3 cellular contexts compared by ENCODE assay signal in the genomic region with DNA sequence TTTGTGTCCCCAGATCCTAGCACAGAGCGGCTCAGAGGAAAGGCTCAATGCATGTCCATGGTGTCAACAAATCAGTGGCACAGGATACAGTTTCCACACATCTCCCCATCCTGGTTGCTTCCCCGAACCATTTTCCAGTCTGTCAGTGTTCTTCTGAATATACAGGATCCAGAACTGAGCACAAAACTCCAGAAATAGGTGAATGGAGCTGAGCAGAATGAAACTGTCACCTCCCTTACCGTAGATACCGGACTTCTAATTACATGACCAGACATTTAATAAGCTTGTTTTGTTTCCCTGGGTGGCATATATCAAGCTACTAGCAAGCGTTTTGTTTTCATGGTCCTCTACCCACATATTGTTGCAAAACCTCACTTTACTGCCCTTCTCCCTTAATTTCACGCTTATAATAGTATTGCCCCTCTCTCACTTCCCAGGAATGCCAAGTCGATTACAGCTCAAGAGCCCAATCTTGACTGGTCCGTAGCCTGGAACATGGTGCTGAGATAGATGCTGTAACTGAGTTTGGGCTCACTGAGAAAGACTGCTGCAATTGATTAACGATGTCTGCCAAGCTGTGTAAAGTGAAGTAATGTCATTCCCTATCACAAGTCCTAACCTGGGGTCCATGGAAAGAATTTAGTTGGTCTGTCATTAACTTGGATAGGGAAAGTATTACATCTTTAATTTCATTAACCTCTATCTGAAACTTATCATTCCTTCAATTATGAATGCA.
TF ChIP-seq lines count a peak whose summit lies in the region.

No MANE protein-coding gene starts in this region.

TF ChIP-seq in SK-N-SH treated with all-trans-retinoic acid at 6 μM for 48 hours, 23 proteins besides CTCF, POLR2A, EP300 and RAD21:
- peak; percentile 59; the same call in 1 of the 2 replicates for TF ChIP-seq ZNF70 (CRISPR knock-in tag; IDR thresholded peaks at IDR 0.05)
- no peak for TF ChIP-seq ARNTL (CRISPR knock-in tag; IDR thresholded peaks at IDR 0.05; ENCODE audit: borderline replicate concordance, low read depth)

TF ChIP-seq in SK-N-SH, 30 proteins besides CTCF, POLR2A, EP300 and RAD21:
- TF ChIP-seq, protein P1, sequence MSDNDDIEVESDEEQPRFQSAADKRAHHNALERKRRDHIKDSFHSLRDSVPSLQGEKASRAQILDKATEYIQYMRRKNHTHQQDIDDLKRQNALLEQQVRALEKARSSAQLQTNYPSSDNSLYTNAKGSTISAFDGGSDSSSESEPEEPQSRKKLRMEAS (IDR thresholded peaks at IDR 0.05; ENCODE audit: low read depth) = no peak
- TF ChIP-seq POLR2AphosphoS5 (IDR thresholded peaks at IDR 0.05; ENCODE audit: low read depth, low read length) (no peak), JUND (IDR thresholded peaks at IDR 0.05) (no peak), TCF12 (IDR thresholded peaks at IDR 0.05) (no peak), GATA2 (CRISPR knock-in tag; IDR thresholded peaks at IDR 0.05) (no peak), TEAD4 (IDR thresholded peaks at IDR 0.05; ENCODE audit: borderline replicate concordance, insufficient read depth) (no peak), NRF1 (IDR thresholded peaks at IDR 0.05; ENCODE audit: low read depth, low read length) (no peak), SMC3 (IDR thresholded peaks at IDR 0.05; ENCODE audit: low read depth, low read length) (no peak)
- TF ChIP-seq, protein P2, sequence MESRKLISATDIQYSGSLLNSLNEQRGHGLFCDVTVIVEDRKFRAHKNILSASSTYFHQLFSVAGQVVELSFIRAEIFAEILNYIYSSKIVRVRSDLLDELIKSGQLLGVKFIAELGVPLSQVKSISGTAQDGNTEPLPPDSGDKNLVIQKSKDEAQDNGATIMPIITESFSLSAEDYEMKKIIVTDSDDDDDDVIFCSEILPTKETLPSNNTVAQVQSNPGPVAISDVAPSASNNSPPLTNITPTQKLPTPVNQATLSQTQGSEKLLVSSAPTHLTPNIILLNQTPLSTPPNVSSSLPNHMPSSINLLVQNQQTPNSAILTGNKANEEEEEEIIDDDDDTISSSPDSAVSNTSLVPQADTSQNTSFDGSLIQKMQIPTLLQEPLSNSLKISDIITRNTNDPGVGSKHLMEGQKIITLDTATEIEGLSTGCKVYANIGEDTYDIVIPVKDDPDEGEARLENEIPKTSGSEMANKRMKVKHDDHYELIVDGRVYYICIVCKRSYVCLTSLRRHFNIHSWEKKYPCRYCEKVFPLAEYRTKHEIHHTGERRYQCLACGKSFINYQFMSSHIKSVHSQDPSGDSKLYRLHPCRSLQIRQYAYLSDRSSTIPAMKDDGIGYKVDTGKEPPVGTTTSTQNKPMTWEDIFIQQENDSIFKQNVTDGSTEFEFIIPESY (IDR thresholded peaks at IDR 0.05; ENCODE audit: borderline replicate concordance, low read depth) = no peak
- TF ChIP-seq, protein P3, sequence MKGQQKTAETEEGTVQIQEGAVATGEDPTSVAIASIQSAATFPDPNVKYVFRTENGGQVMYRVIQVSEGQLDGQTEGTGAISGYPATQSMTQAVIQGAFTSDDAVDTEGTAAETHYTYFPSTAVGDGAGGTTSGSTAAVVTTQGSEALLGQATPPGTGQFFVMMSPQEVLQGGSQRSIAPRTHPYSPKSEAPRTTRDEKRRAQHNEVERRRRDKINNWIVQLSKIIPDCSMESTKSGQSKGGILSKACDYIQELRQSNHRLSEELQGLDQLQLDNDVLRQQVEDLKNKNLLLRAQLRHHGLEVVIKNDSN (IDR thresholded peaks at IDR 0.05; ENCODE audit: borderline replicate concordance, low read depth) = no peak

TF ChIP-seq in K562, 482 proteins besides CTCF, POLR2A, EP300 and RAD21:
- TF ChIP-seq, protein P4, sequence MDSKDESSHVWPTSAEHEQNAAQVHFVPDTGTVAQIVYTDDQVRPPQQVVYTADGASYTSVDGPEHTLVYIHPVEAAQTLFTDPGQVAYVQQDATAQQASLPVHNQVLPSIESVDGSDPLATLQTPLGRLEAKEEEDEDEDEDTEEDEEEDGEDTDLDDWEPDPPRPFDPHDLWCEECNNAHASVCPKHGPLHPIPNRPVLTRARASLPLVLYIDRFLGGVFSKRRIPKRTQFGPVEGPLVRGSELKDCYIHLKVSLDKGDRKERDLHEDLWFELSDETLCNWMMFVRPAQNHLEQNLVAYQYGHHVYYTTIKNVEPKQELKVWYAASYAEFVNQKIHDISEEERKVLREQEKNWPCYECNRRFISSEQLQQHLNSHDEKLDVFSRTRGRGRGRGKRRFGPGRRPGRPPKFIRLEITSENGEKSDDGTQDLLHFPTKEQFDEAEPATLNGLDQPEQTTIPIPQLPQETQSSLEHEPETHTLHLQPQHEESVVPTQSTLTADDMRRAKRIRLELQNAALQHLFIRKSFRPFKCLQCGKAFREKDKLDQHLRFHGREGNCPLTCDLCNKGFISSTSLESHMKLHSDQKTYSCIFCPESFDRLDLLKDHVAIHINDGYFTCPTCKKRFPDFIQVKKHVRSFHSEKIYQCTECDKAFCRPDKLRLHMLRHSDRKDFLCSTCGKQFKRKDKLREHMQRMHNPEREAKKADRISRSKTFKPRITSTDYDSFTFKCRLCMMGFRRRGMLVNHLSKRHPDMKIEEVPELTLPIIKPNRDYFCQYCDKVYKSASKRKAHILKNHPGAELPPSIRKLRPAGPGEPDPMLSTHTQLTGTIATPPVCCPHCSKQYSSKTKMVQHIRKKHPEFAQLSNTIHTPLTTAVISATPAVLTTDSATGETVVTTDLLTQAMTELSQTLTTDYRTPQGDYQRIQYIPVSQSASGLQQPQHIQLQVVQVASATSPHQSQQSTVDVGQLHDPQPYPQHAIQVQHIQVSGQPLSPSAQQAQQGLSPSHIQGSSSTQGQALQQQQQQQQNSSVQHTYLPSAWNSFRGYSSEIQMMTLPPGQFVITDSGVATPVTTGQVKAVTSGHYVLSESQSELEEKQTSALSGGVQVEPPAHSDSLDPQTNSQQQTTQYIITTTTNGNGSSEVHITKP (IDR thresholded peaks at IDR 0.05; ENCODE audit: partially characterized antibody) = no peak
- TF ChIP-seq U2AF2 (optimal IDR thresholded peaks at IDR 0.05; ENCODE audit: low read depth, low read length) = no peak
- no peak for TF ChIP-seq FOXK1 (CRISPR knock-in tag; IDR thresholded peaks at IDR 0.05; ENCODE audit: borderline replicate concordance)
- TF ChIP-seq, protein P5, sequence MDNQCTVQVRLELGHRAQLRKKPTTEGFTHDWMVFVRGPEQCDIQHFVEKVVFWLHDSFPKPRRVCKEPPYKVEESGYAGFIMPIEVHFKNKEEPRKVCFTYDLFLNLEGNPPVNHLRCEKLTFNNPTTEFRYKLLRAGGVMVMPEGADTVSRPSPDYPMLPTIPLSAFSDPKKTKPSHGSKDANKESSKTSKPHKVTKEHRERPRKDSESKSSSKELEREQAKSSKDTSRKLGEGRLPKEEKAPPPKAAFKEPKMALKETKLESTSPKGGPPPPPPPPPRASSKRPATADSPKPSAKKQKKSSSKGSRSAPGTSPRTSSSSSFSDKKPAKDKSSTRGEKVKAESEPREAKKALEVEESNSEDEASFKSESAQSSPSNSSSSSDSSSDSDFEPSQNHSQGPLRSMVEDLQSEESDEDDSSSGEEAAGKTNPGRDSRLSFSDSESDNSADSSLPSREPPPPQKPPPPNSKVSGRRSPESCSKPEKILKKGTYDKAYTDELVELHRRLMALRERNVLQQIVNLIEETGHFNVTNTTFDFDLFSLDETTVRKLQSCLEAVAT (IDR thresholded peaks at IDR 0.05) = peak in 1 of 2 experiments; percentile 50; a peak in 1 of 4 replicates
- no peak for TF ChIP-seq SMARCA5 (IDR thresholded peaks at IDR 0.05)
- TF ChIP-seq SMARCB1 (IDR thresholded peaks at IDR 0.05; ENCODE audit: insufficient read length, low read depth) = no peak
- TF ChIP-seq ZNF212 (CRISPR knock-in tag; IDR thresholded peaks at IDR 0.05) = no peak
- TF ChIP-seq, protein P6, sequence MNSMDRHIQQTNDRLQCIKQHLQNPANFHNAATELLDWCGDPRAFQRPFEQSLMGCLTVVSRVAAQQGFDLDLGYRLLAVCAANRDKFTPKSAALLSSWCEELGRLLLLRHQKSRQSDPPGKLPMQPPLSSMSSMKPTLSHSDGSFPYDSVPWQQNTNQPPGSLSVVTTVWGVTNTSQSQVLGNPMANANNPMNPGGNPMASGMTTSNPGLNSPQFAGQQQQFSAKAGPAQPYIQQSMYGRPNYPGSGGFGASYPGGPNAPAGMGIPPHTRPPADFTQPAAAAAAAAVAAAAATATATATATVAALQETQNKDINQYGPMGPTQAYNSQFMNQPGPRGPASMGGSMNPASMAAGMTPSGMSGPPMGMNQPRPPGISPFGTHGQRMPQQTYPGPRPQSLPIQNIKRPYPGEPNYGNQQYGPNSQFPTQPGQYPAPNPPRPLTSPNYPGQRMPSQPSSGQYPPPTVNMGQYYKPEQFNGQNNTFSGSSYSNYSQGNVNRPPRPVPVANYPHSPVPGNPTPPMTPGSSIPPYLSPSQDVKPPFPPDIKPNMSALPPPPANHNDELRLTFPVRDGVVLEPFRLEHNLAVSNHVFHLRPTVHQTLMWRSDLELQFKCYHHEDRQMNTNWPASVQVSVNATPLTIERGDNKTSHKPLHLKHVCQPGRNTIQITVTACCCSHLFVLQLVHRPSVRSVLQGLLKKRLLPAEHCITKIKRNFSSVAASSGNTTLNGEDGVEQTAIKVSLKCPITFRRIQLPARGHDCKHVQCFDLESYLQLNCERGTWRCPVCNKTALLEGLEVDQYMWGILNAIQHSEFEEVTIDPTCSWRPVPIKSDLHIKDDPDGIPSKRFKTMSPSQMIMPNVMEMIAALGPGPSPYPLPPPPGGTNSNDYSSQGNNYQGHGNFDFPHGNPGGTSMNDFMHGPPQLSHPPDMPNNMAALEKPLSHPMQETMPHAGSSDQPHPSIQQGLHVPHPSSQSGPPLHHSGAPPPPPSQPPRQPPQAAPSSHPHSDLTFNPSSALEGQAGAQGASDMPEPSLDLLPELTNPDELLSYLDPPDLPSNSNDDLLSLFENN (IDR thresholded peaks at IDR 0.05; ENCODE audit: low read depth in 2 of 2, low read length in 2 of 2) = peak in 1 of 2 experiments; percentile 33; a peak in 1 of 4 replicates
- TF ChIP-seq, protein P7, sequence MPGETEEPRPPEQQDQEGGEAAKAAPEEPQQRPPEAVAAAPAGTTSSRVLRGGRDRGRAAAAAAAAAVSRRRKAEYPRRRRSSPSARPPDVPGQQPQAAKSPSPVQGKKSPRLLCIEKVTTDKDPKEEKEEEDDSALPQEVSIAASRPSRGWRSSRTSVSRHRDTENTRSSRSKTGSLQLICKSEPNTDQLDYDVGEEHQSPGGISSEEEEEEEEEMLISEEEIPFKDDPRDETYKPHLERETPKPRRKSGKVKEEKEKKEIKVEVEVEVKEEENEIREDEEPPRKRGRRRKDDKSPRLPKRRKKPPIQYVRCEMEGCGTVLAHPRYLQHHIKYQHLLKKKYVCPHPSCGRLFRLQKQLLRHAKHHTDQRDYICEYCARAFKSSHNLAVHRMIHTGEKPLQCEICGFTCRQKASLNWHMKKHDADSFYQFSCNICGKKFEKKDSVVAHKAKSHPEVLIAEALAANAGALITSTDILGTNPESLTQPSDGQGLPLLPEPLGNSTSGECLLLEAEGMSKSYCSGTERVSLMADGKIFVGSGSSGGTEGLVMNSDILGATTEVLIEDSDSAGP (CRISPR knock-in tag; IDR thresholded peaks at IDR 0.05) = no peak
- TF ChIP-seq, protein P8, sequence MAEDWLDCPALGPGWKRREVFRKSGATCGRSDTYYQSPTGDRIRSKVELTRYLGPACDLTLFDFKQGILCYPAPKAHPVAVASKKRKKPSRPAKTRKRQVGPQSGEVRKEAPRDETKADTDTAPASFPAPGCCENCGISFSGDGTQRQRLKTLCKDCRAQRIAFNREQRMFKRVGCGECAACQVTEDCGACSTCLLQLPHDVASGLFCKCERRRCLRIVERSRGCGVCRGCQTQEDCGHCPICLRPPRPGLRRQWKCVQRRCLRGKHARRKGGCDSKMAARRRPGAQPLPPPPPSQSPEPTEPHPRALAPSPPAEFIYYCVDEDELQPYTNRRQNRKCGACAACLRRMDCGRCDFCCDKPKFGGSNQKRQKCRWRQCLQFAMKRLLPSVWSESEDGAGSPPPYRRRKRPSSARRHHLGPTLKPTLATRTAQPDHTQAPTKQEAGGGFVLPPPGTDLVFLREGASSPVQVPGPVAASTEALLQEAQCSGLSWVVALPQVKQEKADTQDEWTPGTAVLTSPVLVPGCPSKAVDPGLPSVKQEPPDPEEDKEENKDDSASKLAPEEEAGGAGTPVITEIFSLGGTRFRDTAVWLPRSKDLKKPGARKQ (CRISPR knock-in tag; IDR thresholded peaks at IDR 0.05) = no peak
- TF ChIP-seq, protein P9, sequence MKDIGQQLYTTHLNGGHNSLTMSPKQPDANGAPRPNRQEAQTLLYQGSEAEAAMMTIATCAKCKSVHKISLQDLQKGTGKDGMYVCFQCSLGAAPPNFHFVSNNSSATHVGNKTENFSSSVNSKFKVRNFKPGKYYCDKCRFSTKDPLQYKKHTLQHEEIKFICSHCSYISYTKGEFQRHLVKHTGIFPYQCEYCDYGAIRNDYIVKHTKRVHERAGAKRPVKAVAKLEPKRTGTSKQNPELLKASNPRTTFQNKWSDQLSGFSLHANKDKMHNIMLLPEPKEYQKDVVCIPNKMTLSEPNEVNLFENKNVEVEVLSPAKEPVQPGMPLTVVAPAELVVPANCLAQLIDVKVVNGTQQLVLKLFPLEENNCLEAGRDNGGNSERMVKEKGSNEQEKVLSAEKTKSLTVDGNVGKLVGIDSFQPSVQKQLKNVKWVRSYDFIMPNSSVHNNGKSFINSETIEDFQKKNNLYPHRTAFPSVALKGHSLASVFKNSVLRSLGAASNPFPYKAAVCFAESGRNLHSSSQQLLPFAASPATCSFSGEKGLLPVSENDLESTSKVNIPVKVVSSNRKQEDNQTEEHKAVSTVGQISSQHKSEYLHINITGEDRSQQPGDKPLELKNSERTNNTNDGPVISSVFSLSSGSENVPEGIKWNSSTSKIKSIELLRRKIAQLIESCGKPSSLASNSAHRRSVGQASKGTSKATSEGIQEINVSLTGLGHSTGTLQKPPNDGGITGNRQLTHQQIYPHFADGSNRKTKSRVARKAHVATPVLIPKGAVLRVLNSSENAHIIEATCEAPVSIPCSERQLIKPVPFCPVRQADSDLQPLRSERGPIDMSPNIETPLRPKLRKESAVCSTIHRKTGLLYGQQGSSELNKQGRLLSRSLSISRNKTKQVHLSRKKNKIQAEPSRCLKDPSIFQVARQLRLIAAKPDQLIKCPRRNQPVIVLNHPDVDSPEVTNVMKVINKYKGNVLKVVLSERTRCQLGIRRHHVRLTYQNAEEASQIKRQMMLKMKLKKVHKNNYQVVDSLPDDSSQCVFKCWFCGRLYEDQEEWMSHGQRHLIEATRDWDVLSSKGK (CRISPR knock-in tag; IDR thresholded peaks at IDR 0.05) = no peak
- no peak for TF ChIP-seq SAP30 (IDR thresholded peaks at IDR 0.05; ENCODE audit: borderline replicate concordance, insufficient read depth, low read depth, low read length, poor library complexity, severe bottlenecking)
- no peak for TF ChIP-seq CBFA2T3 (IDR thresholded peaks at IDR 0.05)
